Comparison of ENCODE assay signal across 14 cellular contexts in the genomic region with DNA sequence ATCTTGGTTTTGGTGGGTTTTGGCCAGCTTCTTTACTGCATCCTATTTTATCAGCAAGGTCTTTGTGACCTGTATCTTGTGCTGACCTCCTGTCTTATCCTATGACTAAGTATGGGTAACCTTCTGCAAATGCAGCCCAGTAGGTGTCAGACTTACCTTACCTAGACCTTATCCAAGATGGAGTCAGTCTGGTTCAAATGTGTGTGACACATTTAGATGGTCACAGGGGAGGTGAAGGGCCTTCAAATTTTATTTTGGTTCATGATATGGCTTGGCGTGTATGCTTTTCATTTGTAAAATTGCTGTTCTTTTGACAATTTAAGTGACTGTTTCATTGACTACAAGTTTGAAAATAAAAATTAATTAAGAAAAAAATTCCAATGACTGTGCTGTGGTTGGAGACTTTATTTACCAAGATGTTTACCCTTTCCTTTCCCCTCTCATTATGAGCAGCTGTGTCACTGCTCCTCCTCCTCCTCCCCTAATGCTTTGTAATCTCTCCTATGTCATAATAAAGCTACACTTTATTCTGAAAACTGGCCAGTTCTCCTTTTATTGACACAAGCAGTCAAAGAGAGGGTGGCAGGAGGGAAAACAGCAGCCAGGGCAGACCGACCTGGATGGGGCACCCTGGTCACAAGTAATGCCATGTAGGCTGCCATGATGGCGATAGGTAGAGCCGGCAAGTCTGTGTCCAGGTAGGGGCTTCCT. TPM values are rescaled to one million over a fixed set of nuclear protein-coding genes. Genes with fewer than 3 reads are reported as not detected.
DNase-seq lines count a peak whose midpoint lies in the region; TF ChIP-seq lines count a peak whose summit lies in the region.
"Had no signal": no experiment of that assay in that cellular context is flagged by ENCODE, and none has a peak within 500 bp of the region (broad histone marks: within the 10 kb centered on the region; RNA-seq: fewer than 3 reads in every experiment).

No MANE protein-coding gene starts in this region.

- H3K4me3 ChIP-seq in neural progenitor cell (no peak overlapping the region), right atrium auricular region (no peak overlapping the region)
- H3K4me3 ChIP-seq: gastrocnemius medialis had no signal

- H4K20me1 ChIP-seq in neural progenitor cell (ENCODE audit: low read depth): no peaks in the 10 kb centered on the region

- H3K4me2 ChIP-seq in neural progenitor cell: no peak overlapping the region

- H3K9me3 Mint-ChIP-seq in activated naive CD4-positive, alpha-beta T cell treated with anti-CD3 and anti-CD28 coated beads for 36 hours: no peaks in the 10 kb centered on the region
- H3K9me3 Mint-ChIP-seq in neural progenitor cell: no peaks in the 10 kb centered on the region

- CTCF ChIA-PET in activated naive CD4-positive, alpha-beta T cell treated with anti-CD3 and anti-CD28 coated beads for 36 hours (lab: Charles Lee): no interaction called here

- DNase-seq in NCI-H510A treated with DMSO at 0.1 percent for 48 hours (lab: John Stamatoyannopoulos, UW) (peak; percentile 22), NCI-H510A (lab: John Stamatoyannopoulos, UW) (no peak), neural progenitor cell (ENCODE audit: low spot score) (no peak), COR-L47 (lab: John Stamatoyannopoulos, UW) (no peak), SIG-M5 treated with dmso at 0.1 percent for 504 hours (lab: John Stamatoyannopoulos, UW; ENCODE audit: unreplicated experiment) (no peak), right atrium auricular region (ENCODE audit: low spot score) (no peak)
- DNase-seq in activated naive CD4-positive, alpha-beta T cell treated with anti-CD3 and anti-CD28 coated beads for 36 hours: peak; percentile 22
- DNase-seq: central memory CD4-positive, alpha-beta T cell; gastrocnemius medialis; NCI-H1436 had no signal

- no peaks in the 10 kb centered on the region for H3K27me3 ChIP-seq in neural progenitor cell
- no peaks in the 10 kb centered on the region for H3K27me3 ChIP-seq in right atrium auricular region
- H3K27me3 ChIP-seq: gastrocnemius medialis had no signal

- no peaks in the 10 kb centered on the region for H3K27me3 Mint-ChIP-seq in activated naive CD4-positive, alpha-beta T cell treated with anti-CD3 and anti-CD28 coated beads for 36 hours (ENCODE audit: low read depth)
- H3K27me3 Mint-ChIP-seq in neural progenitor cell (ENCODE audit: insufficient read depth, low read depth): no peaks in the 10 kb centered on the region

- no peak for TF ChIP-seq EP300 in Ishikawa (IDR thresholded peaks at IDR 0.05; ENCODE audit: borderline replicate concordance)

- no peaks in the 10 kb centered on the region for H3K36me3 ChIP-seq in neural progenitor cell
- no peaks in the 10 kb centered on the region for H3K36me3 ChIP-seq in right atrium auricular region
- H3K36me3 ChIP-seq: gastrocnemius medialis had no signal

- no peak overlapping the region for H2AFZ ChIP-seq in neural progenitor cell (replicated peaks)

- H3K4me1 Mint-ChIP-seq in activated naive CD4-positive, alpha-beta T cell treated with anti-CD3 and anti-CD28 coated beads for 36 hours (ENCODE audit: low read depth): no peaks in the 10 kb centered on the region
- H3K4me1 Mint-ChIP-seq in neural progenitor cell: no peaks in the 10 kb centered on the region

- H3K79me2 ChIP-seq in neural progenitor cell (ENCODE audit: low read depth): no peaks in the 10 kb centered on the region

- H3K4me3 Mint-ChIP-seq in activated naive CD4-positive, alpha-beta T cell treated with anti-CD3 and anti-CD28 coated beads for 36 hours: no peak overlapping the region
- H3K4me3 Mint-ChIP-seq in neural progenitor cell: no peak overlapping the region

- H3K9ac ChIP-seq in neural progenitor cell: no peak overlapping the region

- H3K27ac ChIP-seq in neural progenitor cell (no peak overlapping the region), right atrium auricular region (no peak overlapping the region)
- H3K27ac ChIP-seq: gastrocnemius medialis had no signal

- no peaks in the 10 kb centered on the region for H3F3A ChIP-seq in neural progenitor cell (ENCODE audit: low read depth)

- peak; percentile 53; the same call in 1 of the 2 replicates for TF ChIP-seq RAD21 in Ishikawa (IDR thresholded peaks at IDR 0.05; ENCODE audit: low read depth)

- H3K27ac Mint-ChIP-seq in activated naive CD4-positive, alpha-beta T cell treated with anti-CD3 and anti-CD28 coated beads for 36 hours: no peak overlapping the region
- peak overlapping the region; percentile 12 for H3K27ac Mint-ChIP-seq in neural progenitor cell

- no peak for TF ChIP-seq CTCF in neural progenitor cell (IDR thresholded peaks at IDR 0.05)
- TF ChIP-seq CTCF in right atrium auricular region (IDR thresholded peaks at IDR 0.05): no peak

- no peaks in the 10 kb centered on the region for H3K36me3 Mint-ChIP-seq in activated naive CD4-positive, alpha-beta T cell treated with anti-CD3 and anti-CD28 coated beads for 36 hours (ENCODE audit: low read depth)
- no peaks in the 10 kb centered on the region for H3K36me3 Mint-ChIP-seq in neural progenitor cell

- intact Hi-C loops in activated naive CD4-positive, alpha-beta T cell treated with anti-CD3 and anti-CD28 coated beads for 36 hours (cut with micrococcal nuclease): loop anchor here (1.0 kb wide), 1 partner anchor 69 kb away; no protein-coding TSS in a partner anchor

- H3K4me1 ChIP-seq in neural progenitor cell (no peaks in the 10 kb centered on the region), right atrium auricular region (no peaks in the 10 kb centered on the region)
- H3K4me1 ChIP-seq: gastrocnemius medialis had no signal

- H3K9me3 ChIP-seq in neural progenitor cell (ENCODE audit: low read depth) (no peaks in the 10 kb centered on the region), right atrium auricular region (no peaks in the 10 kb centered on the region)
- H3K9me3 ChIP-seq: gastrocnemius medialis had no signal

TF ChIP-seq in Ishikawa, 13 proteins besides CTCF, POLR2A, EP300 and RAD21:
- TF ChIP-seq CEBPB (IDR thresholded peaks at IDR 0.05) (no peak), REST (IDR thresholded peaks at IDR 0.05; ENCODE audit: low read depth) (no peak), CREB1 (IDR thresholded peaks at IDR 0.05; ENCODE audit: low read depth) (no peak), TCF12 (IDR thresholded peaks at IDR 0.05; ENCODE audit: low read depth) (no peak), TEAD4 (IDR thresholded peaks at IDR 0.05) (no peak), NFIC (IDR thresholded peaks at IDR 0.05) (no peak), EGR1 (IDR thresholded peaks at IDR 0.05) (no peak), YY1 (IDR thresholded peaks at IDR 0.05; ENCODE audit: low read depth) (no peak), FOXM1 (IDR thresholded peaks at IDR 0.05; ENCODE audit: borderline replicate concordance, low read depth) (no peak), ZBTB7A (IDR thresholded peaks at IDR 0.05; ENCODE audit: low read depth) (no peak)
- TF ChIP-seq, protein P1, sequence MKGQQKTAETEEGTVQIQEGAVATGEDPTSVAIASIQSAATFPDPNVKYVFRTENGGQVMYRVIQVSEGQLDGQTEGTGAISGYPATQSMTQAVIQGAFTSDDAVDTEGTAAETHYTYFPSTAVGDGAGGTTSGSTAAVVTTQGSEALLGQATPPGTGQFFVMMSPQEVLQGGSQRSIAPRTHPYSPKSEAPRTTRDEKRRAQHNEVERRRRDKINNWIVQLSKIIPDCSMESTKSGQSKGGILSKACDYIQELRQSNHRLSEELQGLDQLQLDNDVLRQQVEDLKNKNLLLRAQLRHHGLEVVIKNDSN (IDR thresholded peaks at IDR 0.05): no peak

RNA-seq across cellular contexts. Expression of gene TNFRSF13B, which starts 49.4 kb away (rescaled TPM):
- total RNA-seq in activated naive CD4-positive, alpha-beta T cell treated with anti-CD3 and anti-CD28 coated beads for 36 hours: not detected
- total RNA-seq in neural progenitor cell (ENCODE audit: low replicate concordance): not detected in 2 replicates
- total RNA-seq in right atrium auricular region: not detected
- total RNA-seq: A673, gastrocnemius medialis, mesenteric fat pad, skeletal muscle tissue had no signal

Comparison
In these comparisons a context has a peak if more than half of its experiments do, and no peak if none do; other contexts are left out.
1. DNase-seq: peak in NCI-H510A treated with DMSO at 0.1 percent for 48 hours (single experiment) and activated naive CD4-positive, alpha-beta T cell treated with anti-CD3 and anti-CD28 coated beads for 36 hours (single experiment); none in NCI-H510A (single experiment), neural progenitor cell (single experiment), COR-L47 (single experiment), SIG-M5 treated with dmso at 0.1 percent for 504 hours (single experiment) and right atrium auricular region (single experiment).